ENCODE assay signal across 1 cellular context in the genomic region with DNA sequence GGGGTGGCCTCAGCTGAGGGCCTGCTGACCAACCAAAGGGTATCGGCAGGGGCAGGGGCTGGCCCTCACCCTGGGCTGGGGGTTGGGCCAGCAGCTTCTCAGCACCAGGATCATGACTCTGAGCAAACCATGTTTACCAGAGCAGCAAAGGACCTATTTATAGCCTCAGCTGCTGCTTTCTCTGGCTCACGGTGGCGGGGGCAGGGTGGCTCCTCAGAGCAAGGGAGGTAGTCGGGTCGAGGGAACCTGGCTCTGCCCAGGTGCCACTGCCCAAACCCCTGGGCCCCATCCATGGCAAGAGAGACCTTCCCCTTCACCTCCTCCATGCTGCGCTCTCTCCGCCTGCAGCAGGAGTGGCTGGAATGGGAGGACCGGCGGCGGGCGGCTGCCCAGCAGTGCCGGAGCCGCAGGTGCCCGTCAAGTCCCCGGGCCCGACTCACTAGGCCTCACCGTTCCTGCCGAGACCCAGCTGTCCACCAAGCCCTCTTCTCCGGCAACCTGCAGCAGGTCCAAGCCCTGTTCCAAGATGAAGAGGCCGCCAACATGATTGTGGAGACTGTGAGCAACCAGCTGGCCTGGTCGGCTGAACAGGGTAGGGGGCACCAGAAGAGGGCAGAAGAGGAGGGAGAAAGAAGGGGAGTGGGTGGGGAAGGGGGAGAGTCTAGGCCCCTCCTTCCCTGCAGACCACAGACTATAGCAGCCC.
TF ChIP-seq lines count a peak whose summit lies in the region.

A gene with protein sequence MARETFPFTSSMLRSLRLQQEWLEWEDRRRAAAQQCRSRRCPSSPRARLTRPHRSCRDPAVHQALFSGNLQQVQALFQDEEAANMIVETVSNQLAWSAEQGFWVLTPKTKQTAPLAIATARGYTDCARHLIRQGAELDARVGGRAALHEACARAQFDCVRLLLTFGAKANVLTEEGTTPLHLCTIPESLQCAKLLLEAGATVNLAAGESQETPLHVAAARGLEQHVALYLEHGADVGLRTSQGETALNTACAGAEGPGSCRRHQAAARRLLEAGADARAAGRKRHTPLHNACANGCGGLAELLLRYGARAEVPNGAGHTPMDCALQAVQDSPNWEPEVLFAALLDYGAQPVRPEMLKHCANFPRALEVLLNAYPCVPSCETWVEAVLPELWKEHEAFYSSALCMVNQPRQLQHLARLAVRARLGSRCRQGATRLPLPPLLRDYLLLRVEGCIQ (plus strand): TSS at position 206 of the 703 bp plus-strand sequence. CDS start 86 bp downstream, at position 292.

TF ChIP-seq in HepG2, 621 proteins besides CTCF, POLR2A, EP300 and RAD21 (continued from another document and continues in another):
- TF ChIP-seq, protein P1, sequence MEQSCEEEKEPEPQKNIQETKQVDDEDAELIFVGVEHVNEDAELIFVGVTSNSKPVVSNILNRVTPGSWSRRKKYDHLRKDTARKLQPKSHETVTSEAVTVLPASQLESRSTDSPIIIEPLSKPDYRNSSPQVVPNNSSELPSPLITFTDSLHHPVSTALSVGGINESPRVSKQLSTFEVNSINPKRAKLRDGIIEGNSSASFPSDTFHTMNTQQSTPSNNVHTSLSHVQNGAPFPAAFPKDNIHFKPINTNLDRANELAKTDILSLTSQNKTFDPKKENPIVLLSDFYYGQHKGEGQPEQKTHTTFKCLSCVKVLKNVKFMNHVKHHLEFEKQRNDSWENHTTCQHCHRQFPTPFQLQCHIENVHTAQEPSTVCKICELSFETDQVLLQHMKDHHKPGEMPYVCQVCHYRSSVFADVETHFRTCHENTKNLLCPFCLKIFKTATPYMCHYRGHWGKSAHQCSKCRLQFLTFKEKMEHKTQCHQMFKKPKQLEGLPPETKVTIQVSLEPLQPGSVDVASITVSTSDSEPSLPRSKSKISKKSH (CRISPR knock-in tag; IDR thresholded peaks at IDR 0.05; ENCODE audit: borderline replicate concordance), result peak; percentile 24; the same call in 1 of the 2 replicates
- TF ChIP-seq, protein P2, sequence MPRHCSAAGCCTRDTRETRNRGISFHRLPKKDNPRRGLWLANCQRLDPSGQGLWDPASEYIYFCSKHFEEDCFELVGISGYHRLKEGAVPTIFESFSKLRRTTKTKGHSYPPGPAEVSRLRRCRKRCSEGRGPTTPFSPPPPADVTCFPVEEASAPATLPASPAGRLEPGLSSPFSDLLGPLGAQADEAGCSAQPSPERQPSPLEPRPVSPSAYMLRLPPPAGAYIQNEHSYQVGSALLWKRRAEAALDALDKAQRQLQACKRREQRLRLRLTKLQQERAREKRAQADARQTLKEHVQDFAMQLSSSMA (CRISPR knock-in tag; IDR thresholded peaks at IDR 0.05), result no peak
- TF ChIP-seq BHLHE40 (IDR thresholded peaks at IDR 0.05; ENCODE audit: low read length) (no peak), ZFP36L2 (CRISPR knock-in tag; IDR thresholded peaks at IDR 0.05) (no peak), ATAD3A (CRISPR knock-in tag; IDR thresholded peaks at IDR 0.05) (no peak), ZNF367 (CRISPR knock-in tag; IDR thresholded peaks at IDR 0.05; ENCODE audit: borderline replicate concordance) (no peak), RFX1 (IDR thresholded peaks at IDR 0.05) (no peak), EEA1 (CRISPR knock-in tag; IDR thresholded peaks at IDR 0.05; ENCODE audit: borderline replicate concordance) (no peak), ZNF136 (CRISPR knock-in tag; IDR thresholded peaks at IDR 0.05; ENCODE audit: low read depth) (no peak), GATAD2A (CRISPR knock-in tag; IDR thresholded peaks at IDR 0.05) (no peak), PITX1 (CRISPR knock-in tag; IDR thresholded peaks at IDR 0.05) (no peak), SAP130 (CRISPR knock-in tag; IDR thresholded peaks at IDR 0.05; ENCODE audit: low read depth) (peak; percentile 45), ZBTB7A (CRISPR knock-in tag; IDR thresholded peaks at IDR 0.05) (0 out of 2 replicates have a peak, but pooled peaks have one; percentile 32), IRX3 (CRISPR knock-in tag; IDR thresholded peaks at IDR 0.05; ENCODE audit: borderline replicate concordance, low read depth) (no peak), ISX (CRISPR knock-in tag; conservative IDR thresholded peaks at IDR 0.05) (no peak), HNRNPK (IDR thresholded peaks at IDR 0.05; ENCODE audit: low read depth, low read length, poor library complexity, severe bottlenecking) (no peak), ZNF24 (IDR thresholded peaks at IDR 0.05) (no peak)
- TF ChIP-seq, protein P3, sequence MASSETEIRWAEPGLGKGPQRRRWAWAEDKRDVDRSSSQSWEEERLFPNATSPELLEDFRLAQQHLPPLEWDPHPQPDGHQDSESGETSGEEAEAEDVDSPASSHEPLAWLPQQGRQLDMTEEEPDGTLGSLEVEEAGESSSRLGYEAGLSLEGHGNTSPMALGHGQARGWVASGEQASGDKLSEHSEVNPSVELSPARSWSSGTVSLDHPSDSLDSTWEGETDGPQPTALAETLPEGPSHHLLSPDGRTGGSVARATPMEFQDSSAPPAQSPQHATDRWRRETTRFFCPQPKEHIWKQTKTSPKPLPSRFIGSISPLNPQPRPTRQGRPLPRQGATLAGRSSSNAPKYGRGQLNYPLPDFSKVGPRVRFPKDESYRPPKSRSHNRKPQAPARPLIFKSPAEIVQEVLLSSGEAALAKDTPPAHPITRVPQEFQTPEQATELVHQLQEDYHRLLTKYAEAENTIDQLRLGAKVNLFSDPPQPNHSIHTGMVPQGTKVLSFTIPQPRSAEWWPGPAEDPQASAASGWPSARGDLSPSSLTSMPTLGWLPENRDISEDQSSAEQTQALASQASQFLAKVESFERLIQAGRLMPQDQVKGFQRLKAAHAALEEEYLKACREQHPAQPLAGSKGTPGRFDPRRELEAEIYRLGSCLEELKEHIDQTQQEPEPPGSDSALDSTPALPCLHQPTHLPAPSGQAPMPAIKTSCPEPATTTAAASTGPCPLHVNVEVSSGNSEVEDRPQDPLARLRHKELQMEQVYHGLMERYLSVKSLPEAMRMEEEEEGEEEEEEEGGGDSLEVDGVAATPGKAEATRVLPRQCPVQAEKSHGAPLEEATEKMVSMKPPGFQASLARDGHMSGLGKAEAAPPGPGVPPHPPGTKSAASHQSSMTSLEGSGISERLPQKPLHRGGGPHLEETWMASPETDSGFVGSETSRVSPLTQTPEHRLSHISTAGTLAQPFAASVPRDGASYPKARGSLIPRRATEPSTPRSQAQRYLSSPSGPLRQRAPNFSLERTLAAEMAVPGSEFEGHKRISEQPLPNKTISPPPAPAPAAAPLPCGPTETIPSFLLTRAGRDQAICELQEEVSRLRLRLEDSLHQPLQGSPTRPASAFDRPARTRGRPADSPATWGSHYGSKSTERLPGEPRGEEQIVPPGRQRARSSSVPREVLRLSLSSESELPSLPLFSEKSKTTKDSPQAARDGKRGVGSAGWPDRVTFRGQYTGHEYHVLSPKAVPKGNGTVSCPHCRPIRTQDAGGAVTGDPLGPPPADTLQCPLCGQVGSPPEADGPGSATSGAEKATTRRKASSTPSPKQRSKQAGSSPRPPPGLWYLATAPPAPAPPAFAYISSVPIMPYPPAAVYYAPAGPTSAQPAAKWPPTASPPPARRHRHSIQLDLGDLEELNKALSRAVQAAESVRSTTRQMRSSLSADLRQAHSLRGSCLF (CRISPR knock-in tag; IDR thresholded peaks at IDR 0.05; ENCODE audit: borderline replicate concordance), result no peak
- TF ChIP-seq, protein P4, sequence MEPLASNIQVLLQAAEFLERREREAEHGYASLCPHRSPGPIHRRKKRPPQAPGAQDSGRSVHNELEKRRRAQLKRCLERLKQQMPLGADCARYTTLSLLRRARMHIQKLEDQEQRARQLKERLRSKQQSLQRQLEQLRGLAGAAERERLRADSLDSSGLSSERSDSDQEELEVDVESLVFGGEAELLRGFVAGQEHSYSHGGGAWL (CRISPR knock-in tag; IDR thresholded peaks at IDR 0.05), result 0 out of 2 replicates have a peak, but pooled peaks have one; percentile 20
- TF ChIP-seq, protein P5, sequence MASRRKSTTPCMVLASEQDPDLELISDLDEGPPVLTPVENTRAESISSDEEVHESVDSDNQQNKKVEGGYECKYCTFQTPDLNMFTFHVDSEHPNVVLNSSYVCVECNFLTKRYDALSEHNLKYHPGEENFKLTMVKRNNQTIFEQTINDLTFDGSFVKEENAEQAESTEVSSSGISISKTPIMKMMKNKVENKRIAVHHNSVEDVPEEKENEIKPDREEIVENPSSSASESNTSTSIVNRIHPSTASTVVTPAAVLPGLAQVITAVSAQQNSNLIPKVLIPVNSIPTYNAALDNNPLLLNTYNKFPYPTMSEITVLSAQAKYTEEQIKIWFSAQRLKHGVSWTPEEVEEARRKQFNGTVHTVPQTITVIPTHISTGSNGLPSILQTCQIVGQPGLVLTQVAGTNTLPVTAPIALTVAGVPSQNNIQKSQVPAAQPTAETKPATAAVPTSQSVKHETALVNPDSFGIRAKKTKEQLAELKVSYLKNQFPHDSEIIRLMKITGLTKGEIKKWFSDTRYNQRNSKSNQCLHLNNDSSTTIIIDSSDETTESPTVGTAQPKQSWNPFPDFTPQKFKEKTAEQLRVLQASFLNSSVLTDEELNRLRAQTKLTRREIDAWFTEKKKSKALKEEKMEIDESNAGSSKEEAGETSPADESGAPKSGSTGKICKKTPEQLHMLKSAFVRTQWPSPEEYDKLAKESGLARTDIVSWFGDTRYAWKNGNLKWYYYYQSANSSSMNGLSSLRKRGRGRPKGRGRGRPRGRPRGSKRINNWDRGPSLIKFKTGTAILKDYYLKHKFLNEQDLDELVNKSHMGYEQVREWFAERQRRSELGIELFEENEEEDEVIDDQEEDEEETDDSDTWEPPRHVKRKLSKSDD (CRISPR knock-in tag; IDR thresholded peaks at IDR 0.05; ENCODE audit: low read depth), result no peak
- TF ChIP-seq, protein P6, sequence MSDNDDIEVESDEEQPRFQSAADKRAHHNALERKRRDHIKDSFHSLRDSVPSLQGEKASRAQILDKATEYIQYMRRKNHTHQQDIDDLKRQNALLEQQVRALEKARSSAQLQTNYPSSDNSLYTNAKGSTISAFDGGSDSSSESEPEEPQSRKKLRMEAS (IDR thresholded peaks at IDR 0.05), result no peak
- TF ChIP-seq, protein P7, sequence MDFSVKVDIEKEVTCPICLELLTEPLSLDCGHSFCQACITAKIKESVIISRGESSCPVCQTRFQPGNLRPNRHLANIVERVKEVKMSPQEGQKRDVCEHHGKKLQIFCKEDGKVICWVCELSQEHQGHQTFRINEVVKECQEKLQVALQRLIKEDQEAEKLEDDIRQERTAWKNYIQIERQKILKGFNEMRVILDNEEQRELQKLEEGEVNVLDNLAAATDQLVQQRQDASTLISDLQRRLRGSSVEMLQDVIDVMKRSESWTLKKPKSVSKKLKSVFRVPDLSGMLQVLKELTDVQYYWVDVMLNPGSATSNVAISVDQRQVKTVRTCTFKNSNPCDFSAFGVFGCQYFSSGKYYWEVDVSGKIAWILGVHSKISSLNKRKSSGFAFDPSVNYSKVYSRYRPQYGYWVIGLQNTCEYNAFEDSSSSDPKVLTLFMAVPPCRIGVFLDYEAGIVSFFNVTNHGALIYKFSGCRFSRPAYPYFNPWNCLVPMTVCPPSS (IDR thresholded peaks at IDR 0.05), result no peak
- TF ChIP-seq, protein P8, sequence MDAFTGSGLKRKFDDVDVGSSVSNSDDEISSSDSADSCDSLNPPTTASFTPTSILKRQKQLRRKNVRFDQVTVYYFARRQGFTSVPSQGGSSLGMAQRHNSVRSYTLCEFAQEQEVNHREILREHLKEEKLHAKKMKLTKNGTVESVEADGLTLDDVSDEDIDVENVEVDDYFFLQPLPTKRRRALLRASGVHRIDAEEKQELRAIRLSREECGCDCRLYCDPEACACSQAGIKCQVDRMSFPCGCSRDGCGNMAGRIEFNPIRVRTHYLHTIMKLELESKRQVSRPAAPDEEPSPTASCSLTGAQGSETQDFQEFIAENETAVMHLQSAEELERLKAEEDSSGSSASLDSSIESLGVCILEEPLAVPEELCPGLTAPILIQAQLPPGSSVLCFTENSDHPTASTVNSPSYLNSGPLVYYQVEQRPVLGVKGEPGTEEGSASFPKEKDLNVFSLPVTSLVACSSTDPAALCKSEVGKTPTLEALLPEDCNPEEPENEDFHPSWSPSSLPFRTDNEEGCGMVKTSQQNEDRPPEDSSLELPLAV (CRISPR knock-in tag; conservative IDR thresholded peaks at IDR 0.05; ENCODE audit: low read depth), result no peak
- TF ChIP-seq, protein P9, sequence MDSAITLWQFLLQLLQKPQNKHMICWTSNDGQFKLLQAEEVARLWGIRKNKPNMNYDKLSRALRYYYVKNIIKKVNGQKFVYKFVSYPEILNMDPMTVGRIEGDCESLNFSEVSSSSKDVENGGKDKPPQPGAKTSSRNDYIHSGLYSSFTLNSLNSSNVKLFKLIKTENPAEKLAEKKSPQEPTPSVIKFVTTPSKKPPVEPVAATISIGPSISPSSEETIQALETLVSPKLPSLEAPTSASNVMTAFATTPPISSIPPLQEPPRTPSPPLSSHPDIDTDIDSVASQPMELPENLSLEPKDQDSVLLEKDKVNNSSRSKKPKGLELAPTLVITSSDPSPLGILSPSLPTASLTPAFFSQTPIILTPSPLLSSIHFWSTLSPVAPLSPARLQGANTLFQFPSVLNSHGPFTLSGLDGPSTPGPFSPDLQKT (CRISPR knock-in tag; IDR thresholded peaks at IDR 0.05; ENCODE audit: borderline replicate concordance), result no peak
- TF ChIP-seq, protein P10, sequence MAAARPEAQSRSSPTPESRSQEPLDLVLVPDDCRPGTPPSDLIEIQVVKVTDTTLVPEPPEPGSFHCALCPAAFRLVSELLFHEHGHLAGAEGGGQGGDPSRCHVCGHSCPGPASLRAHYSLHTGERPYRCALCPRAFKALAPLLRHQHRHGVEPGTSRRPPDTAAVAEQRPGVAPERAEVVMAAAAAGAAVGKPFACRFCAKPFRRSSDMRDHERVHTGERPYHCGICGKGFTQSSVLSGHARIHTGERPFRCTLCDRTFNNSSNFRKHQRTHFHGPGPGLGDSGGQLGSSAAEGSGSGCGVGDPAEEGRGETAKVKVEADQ (CRISPR knock-in tag; IDR thresholded peaks at IDR 0.05; ENCODE audit: borderline replicate concordance), result no peak
- TF ChIP-seq, protein P11, sequence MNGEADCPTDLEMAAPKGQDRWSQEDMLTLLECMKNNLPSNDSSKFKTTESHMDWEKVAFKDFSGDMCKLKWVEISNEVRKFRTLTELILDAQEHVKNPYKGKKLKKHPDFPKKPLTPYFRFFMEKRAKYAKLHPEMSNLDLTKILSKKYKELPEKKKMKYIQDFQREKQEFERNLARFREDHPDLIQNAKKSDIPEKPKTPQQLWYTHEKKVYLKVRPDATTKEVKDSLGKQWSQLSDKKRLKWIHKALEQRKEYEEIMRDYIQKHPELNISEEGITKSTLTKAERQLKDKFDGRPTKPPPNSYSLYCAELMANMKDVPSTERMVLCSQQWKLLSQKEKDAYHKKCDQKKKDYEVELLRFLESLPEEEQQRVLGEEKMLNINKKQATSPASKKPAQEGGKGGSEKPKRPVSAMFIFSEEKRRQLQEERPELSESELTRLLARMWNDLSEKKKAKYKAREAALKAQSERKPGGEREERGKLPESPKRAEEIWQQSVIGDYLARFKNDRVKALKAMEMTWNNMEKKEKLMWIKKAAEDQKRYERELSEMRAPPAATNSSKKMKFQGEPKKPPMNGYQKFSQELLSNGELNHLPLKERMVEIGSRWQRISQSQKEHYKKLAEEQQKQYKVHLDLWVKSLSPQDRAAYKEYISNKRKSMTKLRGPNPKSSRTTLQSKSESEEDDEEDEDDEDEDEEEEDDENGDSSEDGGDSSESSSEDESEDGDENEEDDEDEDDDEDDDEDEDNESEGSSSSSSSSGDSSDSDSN (CRISPR knock-in tag; IDR thresholded peaks at IDR 0.05), result peak; percentile 80
- TF ChIP-seq, protein P12, sequence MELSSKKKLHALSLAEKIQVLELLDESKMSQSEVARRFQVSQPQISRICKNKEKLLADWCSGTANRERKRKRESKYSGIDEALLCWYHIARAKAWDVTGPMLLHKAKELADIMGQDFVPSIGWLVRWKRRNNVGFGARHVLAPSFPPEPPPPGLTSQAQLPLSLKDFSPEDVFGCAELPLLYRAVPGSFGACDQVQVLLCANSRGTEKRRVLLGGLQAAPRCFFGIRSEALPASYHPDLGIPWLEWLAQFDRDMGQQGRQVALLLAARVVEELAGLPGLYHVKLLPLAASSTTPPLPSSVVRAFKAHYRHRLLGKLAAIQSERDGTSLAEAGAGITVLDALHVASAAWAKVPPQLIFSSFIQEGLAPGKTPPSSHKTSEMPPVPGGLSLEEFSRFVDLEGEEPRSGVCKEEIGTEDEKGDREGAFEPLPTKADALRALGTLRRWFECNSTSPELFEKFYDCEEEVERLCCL (CRISPR knock-in tag; IDR thresholded peaks at IDR 0.05; ENCODE audit: borderline replicate concordance), result no peak
